9 cellular contexts compared by ENCODE assay signal in the genomic region with DNA sequence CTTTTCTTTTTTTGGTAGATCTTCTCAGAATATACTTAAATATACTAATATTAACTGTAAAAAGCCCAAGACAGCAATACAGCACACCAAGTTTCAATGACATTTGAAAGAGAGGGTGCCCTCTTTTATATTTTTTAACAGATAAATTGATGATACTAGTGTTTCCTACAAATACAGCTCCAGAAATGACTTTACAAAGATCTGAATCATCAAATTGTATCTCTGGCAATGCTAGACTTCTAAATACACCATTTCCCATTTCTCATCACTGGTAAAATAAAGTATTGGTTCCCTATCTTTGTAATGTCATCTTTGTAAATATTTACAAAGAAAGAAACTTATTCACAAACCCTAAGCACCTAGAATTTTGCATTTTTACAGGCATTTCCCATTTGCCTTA.
"Had no signal": no experiment of that assay in that cellular context is flagged by ENCODE, and none has a peak within 500 bp of the region (broad histone marks: within the 10 kb centered on the region; RNA-seq: fewer than 3 reads in every experiment).

No MANE protein-coding gene starts in this region.

- H3K4me3 Mint-ChIP-seq: HFFc6, IgD-negative memory B cell had no signal

- ATAC-seq: HCT116 had no signal

- H3K4me3 ChIP-seq: GM23248, HAP-1 had no signal

- H3K27me3 Mint-ChIP-seq: IgD-negative memory B cell had no signal

- H3K4me1 Mint-ChIP-seq: IgD-negative memory B cell had no signal

- FAIRE-seq: HTR-8/SVneo had no signal

- H3K9me3 Mint-ChIP-seq: HFFc6 had no signal

- H3K27ac Mint-ChIP-seq: HFFc6, IgD-negative memory B cell had no signal

- H3K36me3 ChIP-seq: HAP-1 had no signal

- H3K9ac ChIP-seq: GM23248 had no signal

- DNase-seq: GM23248, GOT3, H7, HFFc6, KG1 had no signal

- H3K27ac ChIP-seq: GM23248 had no signal

- H3K4me1 ChIP-seq: HAP-1 had no signal

- H3K9me3 ChIP-seq: HAP-1 had no signal

- H2AFZ ChIP-seq: GM23248 had no signal
